24 cellular contexts compared by ENCODE assay signal in genomic region chr10:79431422-79431821, GRCh38. TPM values are rescaled to one million over a fixed set of nuclear protein-coding genes. Genes with fewer than 3 reads are reported as not detected.
A peak's percentile ranks its signal among the peaks of the same experiment; 100 is the strongest.
DNase-seq lines count a peak whose midpoint lies in the region; ATAC-seq and TF ChIP-seq lines count a peak whose summit lies in the region.
"Had no signal": no experiment of that assay in that cellular context is flagged by ENCODE, and none has a peak within 500 bp of the region (broad histone marks: within the 10 kb centered on the region; RNA-seq: fewer than 3 reads in every experiment).

No MANE protein-coding gene starts in this region.

- no peak for TF ChIP-seq EP300 in esophagus muscularis mucosa (IDR thresholded peaks at IDR 0.05)

- no peak overlapping the region for H3K4me2 ChIP-seq in IMR-90 (ENCODE audit: low read depth, low read length)
- no peak overlapping the region for H3K4me2 ChIP-seq in neuronal stem cell (ENCODE audit: insufficient read depth, low read length, poor library complexity, severe bottlenecking)

- no peak for TF ChIP-seq POLR2A in IMR-90 (IDR thresholded peaks at IDR 0.05; ENCODE audit: low read depth, low read length)
- TF ChIP-seq POLR2A in esophagus muscularis mucosa (IDR thresholded peaks at IDR 0.05; ENCODE audit: low read depth): no peak

- H3K79me1 ChIP-seq in IMR-90 (ENCODE audit: low read depth in 1 of 2, low read length in 2 of 2): peaks cover 44 to 76% of the 10 kb centered on the region in 2 experiments
- no peaks in the 10 kb centered on the region for H3K79me1 ChIP-seq in neuronal stem cell (ENCODE audit: low read depth, low read length)

- H3K9me3 ChIP-seq in IMR-90 (ENCODE audit: control insufficient read depth, insufficient read depth, low read length) (no peaks in the 10 kb centered on the region), esophagus muscularis mucosa (no peaks in the 10 kb centered on the region), neuronal stem cell (replicated peaks in 1 of 2; ENCODE audit: control insufficient read depth in 2 of 2, insufficient read depth in 1 of 2, low read depth in 1 of 2, low read length in 2 of 2) (no peaks in the 10 kb centered on the region), thoracic aorta (no peaks in the 10 kb centered on the region)
- H3K9me3 ChIP-seq: mucosa of descending colon, prostate gland, upper lobe of right lung had no signal

- H3K4ac ChIP-seq in IMR-90 (ENCODE audit: low read depth, low read length) (peak overlapping the region; percentile 46; the same call in 1 of the 2 replicates), neuronal stem cell (ENCODE audit: low read length) (no peak overlapping the region)

- H3K4me3 ChIP-seq in IMR-90 (ENCODE audit: insufficient read depth, low read depth, low read length) (no peak overlapping the region), esophagus muscularis mucosa (no peak overlapping the region), neuronal stem cell (ENCODE audit: low read length in 2 of 2) (no peak overlapping the region), thoracic aorta (no peak overlapping the region)
- H3K4me3 ChIP-seq: mucosa of descending colon, prostate gland, skin epidermis, upper lobe of right lung had no signal

- no peak overlapping the region for H3K18ac ChIP-seq in IMR-90 (ENCODE audit: low read depth, low read length)
- H3K18ac ChIP-seq in neuronal stem cell (ENCODE audit: low read length): no peak overlapping the region

- POLR2A ChIA-PET in IMR-90 (lab: Charles Lee; ENCODE audit: unreplicated experiment): no interaction called here

- H2BK120ac ChIP-seq in IMR-90 (ENCODE audit: low read depth, low read length) (no peak overlapping the region), neuronal stem cell (ENCODE audit: low read depth, low read length) (no peak overlapping the region)

- H3K56ac ChIP-seq in IMR-90 (ENCODE audit: extremely low read depth, insufficient read depth, low read length): no peak overlapping the region

- H3K27me3 Mint-ChIP-seq in T-helper 2 cell treated with Interferon-gamma antibody and Interleukin-4, amounts not matched to agents 5 μg/mL and 100 μg/mL, for 36 hours (ENCODE audit: low read depth): peaks cover 10% of the 10 kb centered on the region

- H3K36me3 ChIP-seq in IMR-90 (ENCODE audit: control insufficient read depth, insufficient read depth, low read length) (peaks cover 47% of the 10 kb centered on the region), esophagus muscularis mucosa (peaks cover 0 to 52% (median 35%) of the 10 kb centered on the region in 4 donors), neuronal stem cell (replicated peaks in 1 of 2; ENCODE audit: control insufficient read depth in 2 of 2, insufficient read depth in 2 of 2, low read length in 2 of 2) (no peaks in the 10 kb centered on the region), thoracic aorta (no peaks in the 10 kb centered on the region)
- H3K36me3 ChIP-seq: prostate gland had no signal

- H3K4me1 Mint-ChIP-seq in T-helper 2 cell treated with Interferon-gamma antibody and Interleukin-4, amounts not matched to agents 5 μg/mL and 100 μg/mL, for 36 hours (ENCODE audit: low read depth): peaks cover 2% of the 10 kb centered on the region
- H3K4me1 Mint-ChIP-seq: immature natural killer cell; stimulated activated memory B cell treated with anti-CD40 and anti-IgM and Interleukin-4, amounts not matched to agents 10 μg/mL and 1 μg/mL and 100 μg/mL, for 72 hours had no signal

- H3K9me1 ChIP-seq in IMR-90 (ENCODE audit: insufficient read depth, low read length): peaks cover 39% of the 10 kb centered on the region

- H2BK5ac ChIP-seq in IMR-90 (ENCODE audit: low read depth, low read length, poor library complexity, severe bottlenecking) (no peak overlapping the region), neuronal stem cell (ENCODE audit: low read length) (no peak overlapping the region)

- BruUV-seq in IMR-90 (replicated peaks; lab: Mats Ljungman, UMichigan): no TSS peak

- intact Hi-C loops in IMR-90 (cut with micrococcal nuclease): no loop called here
- intact Hi-C loops in esophagus muscularis mucosa (cut with DNase I): no loop called here

- H2BK15ac ChIP-seq in IMR-90 (ENCODE audit: low read depth, low read length) (no peak overlapping the region), neuronal stem cell (ENCODE audit: low read length) (no peak overlapping the region)

- peaks cover 3% of the 10 kb centered on the region; the same call in 1 of the 2 replicates for H4K20me1 ChIP-seq in IMR-90 (ENCODE audit: insufficient read depth, low read length)

- TF ChIP-seq RAD21 in IMR-90 (IDR thresholded peaks at IDR 0.05; ENCODE audit: low read length): no peak

- H3K27me3 ChIP-seq in IMR-90 (ENCODE audit: control insufficient read depth, insufficient read depth, low read length) (no peaks in the 10 kb centered on the region), esophagus muscularis mucosa (no peaks in the 10 kb centered on the region), neuronal stem cell (ENCODE audit: control insufficient read depth in 3 of 3, insufficient read depth in 3 of 3, low read depth in 1 of 3, low read length in 3 of 3) (no peaks in the 10 kb centered on the region), thoracic aorta (replicated peaks; ENCODE audit: insufficient read depth) (no peaks in the 10 kb centered on the region)
- H3K27me3 ChIP-seq: upper lobe of right lung had no signal

- no peak overlapping the region; the same call in 1 of the 2 replicates for H3K14ac ChIP-seq in IMR-90 (replicated peaks; ENCODE audit: low read depth, low read length)
- H3K14ac ChIP-seq in neuronal stem cell (ENCODE audit: low read length): no peak overlapping the region

- CTCF ChIA-PET in IMR-90 (lab: Yijun Ruan, JAX): no interaction called here

- H3K9ac ChIP-seq in IMR-90 (ENCODE audit: low read depth, low read length) (no peak overlapping the region), neuronal stem cell (ENCODE audit: low read depth, low read length, poor library complexity) (peak overlapping the region; percentile 60)

- no peak overlapping the region for H3K23ac ChIP-seq in IMR-90 (ENCODE audit: low read depth, low read length)
- H3K23ac ChIP-seq in neuronal stem cell (ENCODE audit: low read depth, low read length, poor library complexity): peak overlapping the region; percentile 29

- H3K9me3 Mint-ChIP-seq in T-helper 2 cell treated with Interferon-gamma antibody and Interleukin-4, amounts not matched to agents 5 μg/mL and 100 μg/mL, for 36 hours: no peaks in the 10 kb centered on the region
- H3K9me3 Mint-ChIP-seq: activated naive CD8-positive, alpha-beta T cell treated with anti-CD3 and anti-CD28 coated beads, Interleukin-2, amount 10 ng/mL, durations not matched to agents 7 days and 5 days; immature natural killer cell; neural crest cell had no signal

- DNase-seq in IMR-90 (no peak), esophagus muscularis mucosa (ENCODE audit: extremely low spot score) (no peak), neuronal stem cell (ENCODE audit: low spot score) (no peak), thoracic aorta (ENCODE audit: low spot score) (no peak), dedifferentiated amniotic fluid mesenchymal stem cell (ENCODE audit: extremely low spot score) (no peak), superior temporal gyrus (ENCODE audit: extremely low spot score) (no peak)
- DNase-seq in T-helper 2 cell treated with Interferon-gamma antibody and Interleukin-4, amounts not matched to agents 5 μg/mL and 100 μg/mL, for 36 hours (ENCODE audit: low spot score): no peak
- DNase-seq: activated CD4-positive, alpha-beta T cell treated with anti-CD3 and anti-CD28 coated beads, Interleukin-2, amount 50 U/mL, for 48 hours; activated effector memory CD4-positive, alpha-beta T cell treated with Interleukin-2 at 50 U/mL for 16 hours; activated naive CD8-positive, alpha-beta T cell treated with anti-CD3 and anti-CD28 coated beads, Interleukin-2, amount 10 ng/mL, durations not matched to agents 7 days and 5 days; DMS 273 treated with DMSO at 0.1 percent for 48 hours; immature natural killer cell; KBM-7; mucosa of descending colon; NCI-H146; NCI-H2171 treated with DMSO at 0.1 percent for 48 hours; NCI-H748 treated with DMSO at 0.1 percent for 48 hours; T-helper 9 cell had no signal

- H2AK5ac ChIP-seq in IMR-90 (ENCODE audit: low read depth, low read length) (peak overlapping the region; percentile 34), neuronal stem cell (ENCODE audit: low read depth, low read length) (no peak overlapping the region)

- in situ Hi-C loops in IMR-90 (cut with MboI; ENCODE audit: low sequenced_read_pairs): no loop called here

- dilution Hi-C loops in IMR-90 (cut with HindIII; ENCODE audit: low sequenced_read_pairs, unreplicated experiment): no loop called here

- no peak overlapping the region for H4K5ac ChIP-seq in IMR-90 (ENCODE audit: low read depth, low read length)

- no peak for ATAC-seq in IMR-90 (ENCODE audit: low read depth)
- ATAC-seq in thoracic aorta (ENCODE audit: insufficient number of reproducible peaks, low FRiP score, low read depth): no peak
- ATAC-seq: mucosa of descending colon; stimulated activated memory B cell treated with anti-CD40 and anti-IgM and Interleukin-4, amounts not matched to agents 10 μg/mL and 1 μg/mL and 100 μg/mL, for 72 hours; upper lobe of right lung had no signal

- H3K27ac Mint-ChIP-seq in T-helper 2 cell treated with Interferon-gamma antibody and Interleukin-4, amounts not matched to agents 5 μg/mL and 100 μg/mL, for 36 hours: no peak overlapping the region
- H3K27ac Mint-ChIP-seq: activated naive CD8-positive, alpha-beta T cell treated with anti-CD3 and anti-CD28 coated beads, Interleukin-2, amount 10 ng/mL, durations not matched to agents 7 days and 5 days; immature natural killer cell; stimulated activated memory B cell treated with anti-CD40 and anti-IgM and Interleukin-4, amounts not matched to agents 10 μg/mL and 1 μg/mL and 100 μg/mL, for 72 hours; WTC11 had no signal

- H3K4me1 ChIP-seq in IMR-90 (ENCODE audit: control insufficient read depth, insufficient read depth, low read length): peaks cover 58% of the 10 kb centered on the region
- peaks cover 60 to 73% (median 70%) of the 10 kb centered on the region in 4 donors for H3K4me1 ChIP-seq in esophagus muscularis mucosa
- peaks cover 0 to 14% of the 10 kb centered on the region in 2 donors for H3K4me1 ChIP-seq in neuronal stem cell (ENCODE audit: control insufficient read depth in 2 of 2, insufficient read depth in 1 of 2, low read depth in 1 of 2, low read length in 2 of 2)
- peaks cover 27 to 57% of the 10 kb centered on the region in 2 donors for H3K4me1 ChIP-seq in thoracic aorta (ENCODE audit: control insufficient read depth in 1 of 2, low read depth in 2 of 2)

- H3K4me3 Mint-ChIP-seq in T-helper 2 cell treated with Interferon-gamma antibody and Interleukin-4, amounts not matched to agents 5 μg/mL and 100 μg/mL, for 36 hours: no peak overlapping the region
- H3K4me3 Mint-ChIP-seq: activated naive CD8-positive, alpha-beta T cell treated with anti-CD3 and anti-CD28 coated beads, Interleukin-2, amount 10 ng/mL, durations not matched to agents 7 days and 5 days; immature natural killer cell; neural crest cell; stimulated activated memory B cell treated with anti-CD40 and anti-IgM and Interleukin-4, amounts not matched to agents 10 μg/mL and 1 μg/mL and 100 μg/mL, for 72 hours; WTC11 had no signal

- H3K36me3 Mint-ChIP-seq in T-helper 2 cell treated with Interferon-gamma antibody and Interleukin-4, amounts not matched to agents 5 μg/mL and 100 μg/mL, for 36 hours (ENCODE audit: low read depth): no peaks in the 10 kb centered on the region
- H3K36me3 Mint-ChIP-seq: activated naive CD8-positive, alpha-beta T cell treated with anti-CD3 and anti-CD28 coated beads, Interleukin-2, amount 10 ng/mL, durations not matched to agents 7 days and 5 days; WTC11 had no signal

- H2AK9ac ChIP-seq in IMR-90 (replicated peaks; ENCODE audit: low read depth, low read length, poor library complexity): peak overlapping the region; percentile 30

- no peak for TF ChIP-seq CTCF in IMR-90 (conservative IDR thresholded peaks at IDR 0.05; ENCODE audit: low read depth, low read length)
- TF ChIP-seq CTCF in esophagus muscularis mucosa (IDR thresholded peaks at IDR 0.05): no peak
- no peak for TF ChIP-seq CTCF in thoracic aorta (IDR thresholded peaks at IDR 0.05)

- no peak overlapping the region for H4K91ac ChIP-seq in IMR-90 (ENCODE audit: insufficient read depth, low read depth, low read length)
- no peak overlapping the region for H4K91ac ChIP-seq in neuronal stem cell (ENCODE audit: low read depth, low read length, poor library complexity)

- no peak overlapping the region; the same call in 1 of the 2 replicates for H3K27ac ChIP-seq in IMR-90 (ENCODE audit: insufficient read depth, low read length)
- peak overlapping the region; percentile 56 to 97 (median 94) for H3K27ac ChIP-seq in esophagus muscularis mucosa (replicated peaks in 1 of 4)
- no peak overlapping the region for H3K27ac ChIP-seq in neuronal stem cell (replicated peaks; ENCODE audit: low read length)
- peak overlapping the region; percentile 55 to 91 for H3K27ac ChIP-seq in thoracic aorta

- no CpG with 5 or more reads among the region's 5 CpGs for WGBS in IMR-90 (ENCODE audit: extremely low coverage in 2 of 2, insufficient read length in 1 of 2), 2 experiments
- 54% methylated on average over 5 of the region's 5 CpGs for WGBS in esophagus muscularis mucosa
- no CpG with 5 or more reads among the region's 5 CpGs for WGBS in neuronal stem cell (ENCODE audit: extremely low coverage in 2 of 2, insufficient read length in 2 of 2, insufficient replicate concordance in 1 of 2), 2 donors

- H2BK20ac ChIP-seq in IMR-90 (ENCODE audit: low read depth, low read length): no peak overlapping the region

- H2BK12ac ChIP-seq in neuronal stem cell (ENCODE audit: low read length): no peak overlapping the region

- H2AFZ ChIP-seq in IMR-90 (replicated peaks; ENCODE audit: low read length, poor library complexity) (no peak overlapping the region), neuronal stem cell (ENCODE audit: low read length) (no peak overlapping the region)

- H4K8ac ChIP-seq in IMR-90 (ENCODE audit: low read depth in 2 of 2, low read length in 2 of 2): no peak overlapping the region
- H4K8ac ChIP-seq in neuronal stem cell (ENCODE audit: low read depth, low read length): no peak overlapping the region

RNA-seq across cellular contexts. Expression of gene ZCCHC24, which starts 14.0 kb away (rescaled TPM):
- 12.2 and 15.1 TPM in 2 replicates for total RNA-seq in IMR-90 (2012; rRNA removed)
- 25.9 and 29.9 TPM in 2 replicates for polyA plus RNA-seq in IMR-90 (2012; rRNA removed)
- 19.8 and 29.3 TPM in 2 replicates for polyA plus RNA-seq in IMR-90 (2012; cell fraction: cytosol; rRNA removed)
- polyA plus RNA-seq in IMR-90 (2012; cell fraction: nucleus; rRNA removed; ENCODE audit: low replicate concordance): 22.4 and 28.3 TPM in 2 replicates
- total RNA-seq in esophagus muscularis mucosa: 100 to 1,000 TPM; 100 to 156 (median 120) TPM
- 10.6 TPM for polyA plus RNA-seq in neuronal stem cell (2013, experiment 1 of 2)
- polyA plus RNA-seq in neuronal stem cell (2013, experiment 2 of 2): 10.3 TPM
- 10 to 100 TPM; 66.9 to 82.9 TPM for total RNA-seq in thoracic aorta

Comparison
In these comparisons a context has a peak if more than half of its experiments do, and no peak if none do; other contexts are left out.
1. H3K27ac ChIP-seq: peak in esophagus muscularis mucosa (4 of 4) and thoracic aorta (2 of 2); none in IMR-90 (single experiment) and neuronal stem cell (single experiment).